14 cellular contexts compared by ENCODE assay signal in genomic region chr1:226967665-226968064, GRCh38. TPM values are rescaled to one million over a fixed set of nuclear protein-coding genes. Genes with fewer than 3 reads are reported as not detected.
DNase-seq lines count a peak whose midpoint lies in the region; ATAC-seq and TF ChIP-seq lines count a peak whose summit lies in the region.
"Had no signal": no experiment of that assay in that cellular context is flagged by ENCODE, and none has a peak within 500 bp of the region (broad histone marks: within the 10 kb centered on the region; RNA-seq: fewer than 3 reads in every experiment).

No MANE protein-coding gene starts in this region.

- H3K4me3 ChIP-seq in mammary epithelial cell (replicated peaks in 1 of 3; ENCODE audit: insufficient read depth in 1 of 3, low read depth in 2 of 3, low read length in 3 of 3) (no peak overlapping the region), suprapubic skin (no peak overlapping the region)
- H3K4me3 ChIP-seq: skin epidermis, thoracic aorta had no signal

- no peak overlapping the region for H3K27ac ChIP-seq in mammary epithelial cell (ENCODE audit: insufficient read depth, low read depth, low read length)
- no peak overlapping the region for H3K27ac ChIP-seq in suprapubic skin
- H3K27ac ChIP-seq: skin epidermis, thoracic aorta had no signal

- no peaks in the 10 kb centered on the region for H3K4me1 Mint-ChIP-seq in Calu3 (ENCODE audit: low read depth, unreplicated experiment)
- H3K4me1 Mint-ChIP-seq: nephron had no signal

- no peak for TF ChIP-seq EP300 in suprapubic skin (IDR thresholded peaks at IDR 0.05)

- H3K4me1 ChIP-seq in mammary epithelial cell (ENCODE audit: insufficient read depth, low read length) (no peaks in the 10 kb centered on the region), suprapubic skin (no peaks in the 10 kb centered on the region)

- intact Hi-C loops in Right ventricle myocardium inferior (cut with DNase I) = no loop called here
- intact Hi-C loops in cardiac septum (cut with DNase I) = no loop called here
- intact Hi-C loops in mammary epithelial cell (cut with micrococcal nuclease) = no loop called here
- intact Hi-C loops in left cardiac atrium (cut with DNase I) = no loop called here
- intact Hi-C loops in Calu3 (cut with micrococcal nuclease; ENCODE audit: unreplicated experiment) = no loop called here

- H3K27me3 ChIP-seq in mammary epithelial cell (ENCODE audit: insufficient read depth, low read length) (no peaks in the 10 kb centered on the region), suprapubic skin (no peaks in the 10 kb centered on the region)

- no peak for TF ChIP-seq POLR2A in suprapubic skin (IDR thresholded peaks at IDR 0.05)

- no peak overlapping the region for H3K4me3 Mint-ChIP-seq in Calu3 (ENCODE audit: low read depth, unreplicated experiment)
- H3K4me3 Mint-ChIP-seq: activated naive CD8-positive, alpha-beta T cell treated with anti-CD3 and anti-CD28 coated beads, Interleukin-2, amount 50 U/mL, for 24 hours; nephron had no signal

- no peaks in the 10 kb centered on the region for H3K27me3 Mint-ChIP-seq in Calu3 (ENCODE audit: unreplicated experiment)
- H3K27me3 Mint-ChIP-seq: activated naive CD8-positive, alpha-beta T cell treated with anti-CD3 and anti-CD28 coated beads, Interleukin-2, amount 50 U/mL, for 24 hours had no signal

- no TSS peak for BruUV-seq in mammary epithelial cell (replicated peaks; lab: Mats Ljungman, UMichigan)
- BruUV-seq in Calu3 (replicated peaks; lab: Mats Ljungman, UMichigan) = no TSS peak

- no peak overlapping the region for H2AFZ ChIP-seq in mammary epithelial cell (ENCODE audit: low read depth, low read length)

- H3K36me3 ChIP-seq in mammary epithelial cell (ENCODE audit: insufficient read depth, low read length) (no peaks in the 10 kb centered on the region), suprapubic skin (peaks cover 62% of the 10 kb centered on the region)

- no peak overlapping the region for H3K27ac Mint-ChIP-seq in Calu3 (ENCODE audit: unreplicated experiment)
- H3K27ac Mint-ChIP-seq: activated naive CD8-positive, alpha-beta T cell treated with anti-CD3 and anti-CD28 coated beads, Interleukin-2, amount 50 U/mL, for 24 hours; nephron had no signal

- H4K20me1 ChIP-seq in mammary epithelial cell (ENCODE audit: insufficient read depth, low read length) = no peaks in the 10 kb centered on the region

- in situ Hi-C loops in mammary epithelial cell (cut with MboI; ENCODE audit: low sequenced_read_pairs in 2 of 2) = no loop called here

- 69% methylated on average over 3 of the region's 3 CpGs for WGBS in mammary epithelial cell (ENCODE audit: low coverage, missing lambda C conversion rate)
- 51% methylated on average over 3 of the region's 3 CpGs for WGBS in suprapubic skin

- ATAC-seq in Right ventricle myocardium inferior (peak; percentile 51), left cardiac atrium (peak; percentile 31 to 88)
- ATAC-seq: activated naive CD8-positive, alpha-beta T cell treated with anti-CD3 and anti-CD28 coated beads, Interleukin-2, amount 50 U/mL, for 24 hours had no signal

- H3K9me3 Mint-ChIP-seq in Calu3 (ENCODE audit: low read depth, unreplicated experiment) = peaks cover 2% of the 10 kb centered on the region

- no peaks in the 10 kb centered on the region for H3K36me3 Mint-ChIP-seq in Calu3 (ENCODE audit: insufficient read depth, unreplicated experiment)

- TF ChIP-seq CTCF in mammary epithelial cell (conservative IDR thresholded peaks at IDR 0.05 in 1 of 2, IDR thresholded peaks at IDR 0.05 in 1 of 2; ENCODE audit: extremely low read depth in 1 of 2, insufficient read depth in 1 of 2, low read depth in 1 of 2, low read length in 2 of 2) (no peak), suprapubic skin (IDR thresholded peaks at IDR 0.05) (no peak), Calu3 (IDR thresholded peaks at IDR 0.05; ENCODE audit: unreplicated experiment) (no peak)

- no peak overlapping the region for H3K4me2 ChIP-seq in mammary epithelial cell (ENCODE audit: insufficient read depth, low read depth, low read length)

- CTCF ChIA-PET in mammary epithelial cell (lab: Charles Lee; ENCODE audit: low non-redundant PET) = no interaction called here
- CTCF ChIA-PET in Calu3 (lab: Charles Lee) = no interaction called here

- DNase-seq in Right ventricle myocardium inferior (ENCODE audit: missing footprints) (peak; percentile 9), cardiac septum (ENCODE audit: low spot score) (no peak), mammary epithelial cell (peak; percentile 45), left cardiac atrium (peak; percentile 57), suprapubic skin (ENCODE audit: low spot score in 2 of 2) (no peak), AG08396 (ENCODE audit: low spot score) (no peak), Calu3 (no peak)
- no peak for DNase-seq in activated CD4-positive, alpha-beta T cell treated with anti-CD3 and anti-CD28 coated beads, Interleukin-2, amount 50 U/mL, for 1 hour
- DNase-seq: activated CD4-positive, CD25-positive, alpha-beta regulatory T cell treated with anti-CD3 and anti-CD28 coated beads, Interleukin-2, amount 50 U/mL, for 72 hours; activated naive CD8-positive, alpha-beta T cell treated with anti-CD3 and anti-CD28 coated beads, Interleukin-2, amount 50 U/mL, for 24 hours; NCI-H2029 treated with DMSO at 0.1 percent for 48 hours had no signal

- dilution Hi-C loops in mammary epithelial cell (cut with HindIII; ENCODE audit: low sequenced_read_pairs) = no loop called here

- H3K79me2 ChIP-seq in mammary epithelial cell (ENCODE audit: insufficient read depth, low read length) = no peaks in the 10 kb centered on the region

- no peak overlapping the region for H3K9ac ChIP-seq in mammary epithelial cell (ENCODE audit: insufficient read depth, low read length)

- H3K9me3 ChIP-seq in mammary epithelial cell (replicated peaks; ENCODE audit: insufficient read depth, low read length) = peaks cover 4% of the 10 kb centered on the region
- no peaks in the 10 kb centered on the region for H3K9me3 ChIP-seq in suprapubic skin
- H3K9me3 ChIP-seq: thoracic aorta had no signal

RNA-seq across cellular contexts. Expression of gene COQ8A, which starts 27.6 kb away (rescaled TPM):
- total RNA-seq in Right ventricle myocardium inferior (412 TPM), cardiac septum (168 TPM), mammary epithelial cell (1 to 10 TPM; 5.5 to 7.1 TPM), left cardiac atrium (100 to 1,000 TPM; 107 to 179 TPM), suprapubic skin (100 to 1,000 TPM in 1 of 4 donors, 10 to 100 TPM in 3; 41.9 to 113 (median 59.8) TPM), Calu3 (2022) (21.9 and 24.6 TPM in 2 replicates)
- 8.7 TPM for polyA plus RNA-seq in mammary epithelial cell
- polyA minus RNA-seq in mammary epithelial cell = 11.7 TPM

Comparison
In these comparisons a context has a peak if more than half of its experiments do, and no peak if none do; other contexts are left out.
1. DNase-seq: peak in Right ventricle myocardium inferior (single experiment), mammary epithelial cell (single experiment) and left cardiac atrium (single experiment); none in cardiac septum (single experiment), suprapubic skin (0 of 2), activated CD4-positive, alpha-beta T cell treated with anti-CD3 and anti-CD28 coated beads, Interleukin-2, amount 50 U/mL, for 1 hour (single experiment), AG08396 (single experiment) and Calu3 (single experiment).